Comparison of ENCODE assay signal across 22 cellular contexts in genomic region chr10:121593676-121594075, GRCh38. TPM values are rescaled to one million over a fixed set of nuclear protein-coding genes. Genes with fewer than 3 reads are reported as not detected.
DNase-seq lines count a peak whose midpoint lies in the region; ATAC-seq and TF ChIP-seq lines count a peak whose summit lies in the region.
"Had no signal": no experiment of that assay in that cellular context is flagged by ENCODE, and none has a peak within 500 bp of the region (broad histone marks: within the 10 kb centered on the region; RNA-seq: fewer than 3 reads in every experiment).

No MANE protein-coding gene starts in this region.

- H3K27me3 ChIP-seq in left ventricle myocardium inferior (ENCODE audit: low read depth) = peaks cover 78% of the 10 kb centered on the region
- peaks cover 0 to 24% (median 2%) of the 10 kb centered on the region in 4 donors for H3K27me3 ChIP-seq in esophagus muscularis mucosa
- no peaks in the 10 kb centered on the region for H3K27me3 ChIP-seq in uterus
- H3K27me3 ChIP-seq in colonic mucosa = peaks cover 13% of the 10 kb centered on the region
- H3K27me3 ChIP-seq: Peyer's patch had no signal

- H3K4me1 Mint-ChIP-seq in nephron progenitor cell = peaks cover 71% of the 10 kb centered on the region

- peak overlapping the region; percentile 29 for H3K4me3 Mint-ChIP-seq in nephron progenitor cell
- H3K4me3 Mint-ChIP-seq: activated T-cell treated with anti-CD3 and anti-CD28 coated beads, Interleukin-2, amount 50 U/mL, for 4 hours; dendritic cell treated with granulocyte-macrophage colony-stimulating factor and Interleukin-4, amounts not matched to agents 40 ng/mL and 50 ng/mL, for 4 days; T-helper 2 cell treated with Interferon-gamma antibody and Interleukin-4, amounts not matched to agents 5 μg/mL and 100 μg/mL, for 36 hours had no signal

- H3K27me3 Mint-ChIP-seq in nephron progenitor cell (ENCODE audit: low read depth, poor library complexity) = peaks cover 20% of the 10 kb centered on the region

- H3K27ac ChIP-seq in left ventricle myocardium inferior (replicated peaks) (no peak overlapping the region), esophagus muscularis mucosa (replicated peaks in 1 of 4) (peak overlapping the region; percentile 91 to 95 (median 94)), uterus (peak overlapping the region; percentile 83 to 91), colonic mucosa (no peak overlapping the region)
- H3K27ac ChIP-seq: A549; BLaER1 treated with 17β-estradiol and CSF1 and Interleukin-3, amounts not matched to agents 10 nM and 100 nM; lower lobe of right lung had no signal

- TF ChIP-seq CTCF in left ventricle myocardium inferior (IDR thresholded peaks at IDR 0.05; ENCODE audit: borderline replicate concordance) (no peak), esophagus muscularis mucosa (IDR thresholded peaks at IDR 0.05) (no peak), nephron progenitor cell (IDR thresholded peaks at IDR 0.05) (no peak), uterus (IDR thresholded peaks at IDR 0.05) (no peak), colonic mucosa (IDR thresholded peaks at IDR 0.05) (no peak)

- TF ChIP-seq EP300 in esophagus muscularis mucosa (IDR thresholded peaks at IDR 0.05) = no peak

- H3K4me3 ChIP-seq in left ventricle myocardium inferior (no peak overlapping the region), esophagus muscularis mucosa (peak overlapping the region in 2 of 4 donors; percentile 14 to 18), uterus (no peak overlapping the region), colonic mucosa (no peak overlapping the region)
- H3K4me3 ChIP-seq: A549; BLaER1 treated with 17β-estradiol and CSF1 and Interleukin-3, amounts not matched to agents 10 nM and 100 nM; lower lobe of right lung; Peyer's patch had no signal

- 73% methylated on average over 15 of the region's 15 CpGs for WGBS in esophagus muscularis mucosa

- no peak overlapping the region for H3K9ac ChIP-seq in colonic mucosa (ENCODE audit: low read depth in 2 of 2, low read length in 2 of 2)
- H3K9ac ChIP-seq: BLaER1 treated with 17β-estradiol and CSF1 and Interleukin-3, amounts not matched to agents 10 nM and 100 nM had no signal

- no peaks in the 10 kb centered on the region for H3K9me3 ChIP-seq in left ventricle myocardium inferior (replicated peaks)
- no peaks in the 10 kb centered on the region for H3K9me3 ChIP-seq in esophagus muscularis mucosa
- no peaks in the 10 kb centered on the region for H3K9me3 ChIP-seq in uterus
- H3K9me3 ChIP-seq in colonic mucosa = no peaks in the 10 kb centered on the region
- H3K9me3 ChIP-seq: A549; BLaER1 treated with 17β-estradiol and CSF1 and Interleukin-3, amounts not matched to agents 10 nM and 100 nM; lower lobe of right lung; pancreas; Peyer's patch had no signal

- H3K36me3 Mint-ChIP-seq in nephron progenitor cell (ENCODE audit: low read depth) = peaks cover 51% of the 10 kb centered on the region

- no peak for ATAC-seq in GM21367 (IDR thresholded peaks at IDR 0.05; ENCODE audit: unreplicated experiment)
- ATAC-seq: A549; activated CD4-positive, CD25-positive, alpha-beta regulatory T cell treated with anti-CD3 and anti-CD28 coated beads, Interleukin-2, amount 50 U/mL, for 24 hours; activated naive CD4-positive, alpha-beta T cell treated with anti-CD3 and anti-CD28 coated beads, Interleukin-2, amount 50 U/mL, for 72 hours; activated T-cell treated with anti-CD3 and anti-CD28 coated beads, Interleukin-2, amount 50 U/mL, for 4 hours; lower lobe of right lung; pancreas; stimulated activated naive CD8-positive, alpha-beta T cell treated with anti-CD3 and anti-CD28 coated beads, Interleukin-15, Interleukin-2, amounts not matched to agents 100 U/mL and 50 U/mL, for 24 hours had no signal

- H3K9me3 Mint-ChIP-seq in nephron progenitor cell = peaks cover 7% of the 10 kb centered on the region
- H3K9me3 Mint-ChIP-seq: activated naive CD4-positive, alpha-beta T cell treated with anti-CD3 and anti-CD28 coated beads, Interleukin-2, amount 50 U/mL, for 72 hours; activated T-cell treated with anti-CD3 and anti-CD28 coated beads, Interleukin-2, amount 50 U/mL, for 4 hours; dendritic cell treated with granulocyte-macrophage colony-stimulating factor and Interleukin-4, amounts not matched to agents 40 ng/mL and 50 ng/mL, for 4 days; T-helper 2 cell treated with Interferon-gamma antibody and Interleukin-4, amounts not matched to agents 5 μg/mL and 100 μg/mL, for 36 hours had no signal

- no peak for TF ChIP-seq POLR2A in esophagus muscularis mucosa (IDR thresholded peaks at IDR 0.05; ENCODE audit: low read depth)
- TF ChIP-seq POLR2A in uterus (IDR thresholded peaks at IDR 0.05) = no peak

- no peaks in the 10 kb centered on the region for H3K36me3 ChIP-seq in left ventricle myocardium inferior
- no peaks in the 10 kb centered on the region for H3K36me3 ChIP-seq in esophagus muscularis mucosa
- no peaks in the 10 kb centered on the region for H3K36me3 ChIP-seq in uterus
- no peaks in the 10 kb centered on the region for H3K36me3 ChIP-seq in colonic mucosa
- H3K36me3 ChIP-seq: BLaER1 treated with 17β-estradiol and CSF1 and Interleukin-3, amounts not matched to agents 10 nM and 100 nM; lower lobe of right lung; pancreas; Peyer's patch had no signal

- DNase-seq in cardiac septum (ENCODE audit: low spot score) (peak; percentile 35), left ventricle myocardium inferior (no peak), esophagus muscularis mucosa (ENCODE audit: extremely low spot score) (no peak), nephron progenitor cell (no peak), uterus (no peak), NCI-H2081 (lab: John Stamatoyannopoulos, UW) (no peak), colonic mucosa (no peak)
- DNase-seq: activated T-cell treated with anti-CD3 and anti-CD28 coated beads, Interleukin-2, amount 50 U/mL, for 4 hours; GOT3; lower lobe of right lung; NCI-H1436 treated with DMSO at 0.1 percent for 48 hours; pancreas; Peyer's patch; stimulated activated naive CD8-positive, alpha-beta T cell treated with anti-CD3 and anti-CD28 coated beads, Interleukin-15, Interleukin-2, amounts not matched to agents 100 U/mL and 50 U/mL, for 24 hours had no signal

- intact Hi-C loops in cardiac septum (cut with DNase I) = no loop called here
- intact Hi-C loops in left ventricle myocardium inferior (cut with micrococcal nuclease) = no loop called here
- intact Hi-C loops in esophagus muscularis mucosa (cut with DNase I) = loop anchor here (5.0 to 10.0 kb wide), 3 partner anchors 71 to 519 kb away; no protein-coding TSS in a partner anchor
- intact Hi-C loops in uterus (cut with DNase I; ENCODE audit: low total_unique reads) = no loop called here
- intact Hi-C loops in colonic mucosa (cut with DNase I) = no loop called here

- no peak overlapping the region for H3K27ac Mint-ChIP-seq in nephron progenitor cell
- H3K27ac Mint-ChIP-seq: activated naive CD4-positive, alpha-beta T cell treated with anti-CD3 and anti-CD28 coated beads, Interleukin-2, amount 50 U/mL, for 72 hours; dendritic cell treated with granulocyte-macrophage colony-stimulating factor and Interleukin-4, amounts not matched to agents 40 ng/mL and 50 ng/mL, for 4 days; T-helper 2 cell treated with Interferon-gamma antibody and Interleukin-4, amounts not matched to agents 5 μg/mL and 100 μg/mL, for 36 hours had no signal

- H3K4me1 ChIP-seq in left ventricle myocardium inferior = peaks cover 18% of the 10 kb centered on the region
- peaks cover 10 to 87% (median 82%) of the 10 kb centered on the region in 4 donors for H3K4me1 ChIP-seq in esophagus muscularis mucosa
- peaks cover 0 to 7% of the 10 kb centered on the region in 2 donors for H3K4me1 ChIP-seq in uterus
- no peaks in the 10 kb centered on the region for H3K4me1 ChIP-seq in colonic mucosa
- H3K4me1 ChIP-seq: pancreas had no signal

RNA-seq across cellular contexts. Expression of gene FGFR2, which starts 4.6 kb away (rescaled TPM):
- total RNA-seq in cardiac septum (0.19 TPM), left ventricle myocardium inferior (0.36 TPM), esophagus muscularis mucosa (10 to 100 TPM; 58.6 to 74.0 (median 60.5) TPM), uterus (100 to 1,000 TPM in 2 of 4 donors, 10 to 100 TPM in 2; 27.4 to 159 (median 111) TPM), colonic mucosa (10 to 100 TPM; 25.6 to 40.9 TPM)
- total RNA-seq: activated naive CD4-positive, alpha-beta T cell treated with anti-CD3 and anti-CD28 coated beads, Interleukin-2, amount 50 U/mL, for 72 hours; HT1080 had no signal

Comparison
In these comparisons a context has a peak if more than half of its experiments do, and no peak if none do; other contexts are left out.
1. H3K27ac ChIP-seq: peak in esophagus muscularis mucosa (4 of 4) and uterus (2 of 2); none in left ventricle myocardium inferior (single experiment) and colonic mucosa (single experiment).
2. RNA of gene FGFR2, which starts 4.6 kb away (total RNA-seq): 27.4 to 159 TPM in uterus, 58.6 to 74.0 TPM in esophagus muscularis mucosa and 25.6 to 40.9 TPM in colonic mucosa; 0.36 TPM in left ventricle myocardium inferior (single experiment) and 0.19 TPM in cardiac septum (single experiment); every median in the first group is over 10 times any median in the second.